In genomic region chr17:80791758-80792284, GRCh38 we compare ENCODE assay signal across 9 cellular contexts.
DNase-seq lines count a peak whose midpoint lies in the region; ATAC-seq, FAIRE-seq and TF ChIP-seq lines count a peak whose summit lies in the region.
"Had no signal": no experiment of that assay in that cellular context is flagged by ENCODE, and none has a peak within 500 bp of the region (broad histone marks: within the 10 kb centered on the region; RNA-seq: fewer than 3 reads in every experiment).

No MANE protein-coding gene starts in this region.

- peaks cover 13% of the 10 kb centered on the region for H3K36me3 Mint-ChIP-seq in type B pancreatic cell

- H3K9me3 ChIP-seq in A549 = peaks cover 7% of the 10 kb centered on the region; the same call in 1 of the 3 replicates
- H3K9me3 ChIP-seq in smooth muscle cell (replicated peaks; ENCODE audit: low read depth) = no peaks in the 10 kb centered on the region

- H3K36me3 ChIP-seq in smooth muscle cell (ENCODE audit: low read depth) = no peaks in the 10 kb centered on the region

- WGBS in A549 (ENCODE audit: missing lambda C conversion rate) = 1% methylated on average over 11 of the region's 11 CpGs
- 13% methylated on average over 11 of the region's 11 CpGs for WGBS in smooth muscle cell (ENCODE audit: low lambda C conversion rate)

- H3K27ac Mint-ChIP-seq in type B pancreatic cell = no peak overlapping the region

- peaks cover 42% of the 10 kb centered on the region for H3K4me1 Mint-ChIP-seq in type B pancreatic cell (ENCODE audit: unreplicated experiment)

- no peak overlapping the region for H2AFZ ChIP-seq in smooth muscle cell (ENCODE audit: low read depth)

- peak overlapping the region; percentile 65 for H3K9ac ChIP-seq in smooth muscle cell (ENCODE audit: low read depth)

- no peaks in the 10 kb centered on the region for H3K79me2 ChIP-seq in smooth muscle cell (ENCODE audit: low read depth)

- 0 out of 5 replicates have a peak, but pooled peaks of 1 of the 2 experiments have one; percentile 45 for TF ChIP-seq EP300 in A549 (IDR thresholded peaks at IDR 0.05)

- DNase-seq in A549 (ENCODE audit: low read depth in 1 of 2, low spot score in 1 of 2) = peak; percentile 92 to 96
- DNase-seq in LHCN-M2 (ENCODE audit: low read depth) = peak; percentile 98
- peak; percentile 31 for DNase-seq in activated effector memory CD4-positive, alpha-beta T cell treated with Interleukin-2 at 50 U/mL for 16 hours
- DNase-seq in globus pallidus (ENCODE audit: low spot score) = peak; percentile 60
- DNase-seq in smooth muscle cell (lab: John Stamatoyannopoulos, UW; ENCODE audit: unreplicated experiment) = peak; percentile 46
- DNase-seq in NCI-H1105 treated with DMSO at 0.1 percent for 48 hours (lab: John Stamatoyannopoulos, UW) = no peak
- no peak for DNase-seq in type B pancreatic cell (ENCODE audit: extremely low spot score, unreplicated experiment)

- CTCF ChIA-PET in A549 (lab: Yijun Ruan, JAX) = interaction anchor here (0.9 to 1.7 kb wide), 6 partner anchors 13 to 952 kb away, joined by 3 to 7 read pairs (median 4); partner anchors contain the start of gene CBX4

- FAIRE-seq in A549 (lab: Jason Lieb, UNC) = peak; percentile 98
- FAIRE-seq: G401.6 had no signal

- peaks cover 32% of the 10 kb centered on the region for H3F3A ChIP-seq in smooth muscle cell (ENCODE audit: low read depth)

- no peaks in the 10 kb centered on the region for H3K27me3 ChIP-seq in smooth muscle cell (ENCODE audit: low read depth)

- POLR2A ChIA-PET in A549 (lab: Yijun Ruan, JAX) = no interaction called here

- ATAC-seq in A549 (peak; percentile 91 to 94), GM18520 (IDR thresholded peaks at IDR 0.05; ENCODE audit: unreplicated experiment) (no peak)

- H3K4me2 ChIP-seq in A549 = peak overlapping the region; percentile 86
- peak overlapping the region; percentile 76 for H3K4me2 ChIP-seq in smooth muscle cell

- TF ChIP-seq POLR2A in A549 (IDR thresholded peaks at IDR 0.05; ENCODE audit: low read length) = no peak

- no peaks in the 10 kb centered on the region for H4K20me1 ChIP-seq in smooth muscle cell (ENCODE audit: low read depth)

- H3K4me3 ChIP-seq in A549 (peak overlapping the region; percentile 21), smooth muscle cell (no peak overlapping the region)

- H3K4me1 ChIP-seq in A549 (peaks cover 59% of the 10 kb centered on the region), smooth muscle cell (ENCODE audit: low read depth) (peaks cover 34% of the 10 kb centered on the region)

- no peak for TF ChIP-seq CTCF in A549 (IDR thresholded peaks at IDR 0.05)
- TF ChIP-seq CTCF in smooth muscle cell (IDR thresholded peaks at IDR 0.05; ENCODE audit: borderline replicate concordance, insufficient read depth, poor library complexity, severe bottlenecking) = no peak
- no peak for TF ChIP-seq CTCF in type B pancreatic cell (conservative IDR thresholded peaks at IDR 0.05)

- no peak overlapping the region for H3K4me3 Mint-ChIP-seq in type B pancreatic cell

- peak overlapping the region; percentile 79 to 89 for H3K27ac ChIP-seq in A549
- peak overlapping the region; percentile 93 for H3K27ac ChIP-seq in smooth muscle cell (ENCODE audit: low read depth)

- no peaks in the 10 kb centered on the region for H3K27me3 Mint-ChIP-seq in type B pancreatic cell

- TF ChIP-seq RAD21 in A549 (conservative IDR thresholded peaks at IDR 0.05 in 1 of 2, IDR thresholded peaks at IDR 0.05 in 1 of 2) = 0 out of 5 replicates have a peak, but pooled peaks have one; percentile 18 to 19

- peaks cover 3% of the 10 kb centered on the region for H3K9me3 Mint-ChIP-seq in type B pancreatic cell

TF ChIP-seq in A549, 52 proteins besides CTCF, POLR2A, EP300 and RAD21 (continues in another document):
- TF ChIP-seq MYC (IDR thresholded peaks at IDR 0.05; ENCODE audit: borderline replicate concordance, low read length) (no peak; the same call in 1 of the 2 replicates), REST (IDR thresholded peaks at IDR 0.05) (0 out of 2 replicates have a peak, but pooled peaks have one; percentile 32), POLR2AphosphoS2 (conservative IDR thresholded peaks at IDR 0.05; ENCODE audit: low read length) (no peak), KDM1A (IDR thresholded peaks at IDR 0.05; ENCODE audit: low read depth) (no peak), CBX2 (IDR thresholded peaks at IDR 0.05; ENCODE audit: borderline replicate concordance, low read depth) (no peak), ZSCAN20 (CRISPR knock-in tag; IDR thresholded peaks at IDR 0.05) (no peak), TP53 (CRISPR knock-in tag; IDR thresholded peaks at IDR 0.05) (no peak), RARB (CRISPR knock-in tag; IDR thresholded peaks at IDR 0.05) (no peak), HOXB5 (CRISPR knock-in tag; IDR thresholded peaks at IDR 0.05) (no peak; the same call in 1 of the 2 replicates), SREBF2 (IDR thresholded peaks at IDR 0.05) (no peak), PBX3 (IDR thresholded peaks at IDR 0.05) (0 out of 2 replicates have a peak, but pooled peaks have one; percentile 69), ZC3H11A (IDR thresholded peaks at IDR 0.05) (no peak), CEBPB (IDR thresholded peaks at IDR 0.05) (0 out of 4 replicates have a peak, but pooled peaks of 1 of the 2 experiments have one; percentile 1), ESRRA (IDR thresholded peaks at IDR 0.05; ENCODE audit: borderline replicate concordance, low read length) (no peak), PHF8 (IDR thresholded peaks at IDR 0.05; ENCODE audit: borderline replicate concordance, low read depth) (no peak), BHLHE40 (IDR thresholded peaks at IDR 0.05; ENCODE audit: low read depth, low read length) (0 out of 2 replicates have a peak, but pooled peaks have one; percentile 37), HOXB13 (CRISPR knock-in tag; IDR thresholded peaks at IDR 0.05; ENCODE audit: low read depth) (peak; percentile 60; the same call in 1 of the 2 replicates), NR3C1 (IDR thresholded peaks at IDR 0.05) (no peak), HOXA7 (CRISPR knock-in tag; IDR thresholded peaks at IDR 0.05) (no peak), HDAC2 (IDR thresholded peaks at IDR 0.05) (no peak), ZNF302 (CRISPR knock-in tag; IDR thresholded peaks at IDR 0.05) (no peak), BCL3 (IDR thresholded peaks at IDR 0.05) (no peak), FOSL2 (IDR thresholded peaks at IDR 0.05) (peak; percentile 99), FOSL2 (CRISPR knock-in tag; IDR thresholded peaks at IDR 0.05) (peak; percentile 100), NPAS2 (CRISPR knock-in tag; IDR thresholded peaks at IDR 0.05; ENCODE audit: borderline replicate concordance) (no peak), NFE2L2 (conservative IDR thresholded peaks at IDR 0.05; ENCODE audit: low read length) (0 out of 2 replicates have a peak, but pooled peaks have one; percentile 13), HES2 (IDR thresholded peaks at IDR 0.05) (no peak), CHD2 (IDR thresholded peaks at IDR 0.05; ENCODE audit: low read length, partially characterized antibody) (peak; percentile 9)

Comparison
In these comparisons a context has a peak if more than half of its experiments do, and no peak if none do; other contexts are left out.
1. DNase-seq: peak in A549 (2 of 2), LHCN-M2 (single experiment), activated effector memory CD4-positive, alpha-beta T cell treated with Interleukin-2 at 50 U/mL for 16 hours (single experiment), globus pallidus (single experiment) and smooth muscle cell (single experiment); none in NCI-H1105 treated with DMSO at 0.1 percent for 48 hours (single experiment) and type B pancreatic cell (single experiment).